In genomic region chr10:23095404-23095965, GRCh38 we compare ENCODE assay signal across 1 cellular context.
TF ChIP-seq lines count a peak whose summit lies in the region.

Gene MSRB2 (plus strand): TSS chr10:23095579. CDS start chr10:23095609, 30 bp downstream.

TF ChIP-seq in H1, 55 proteins besides CTCF, POLR2A, EP300 and RAD21 (continued from another document):
- TF ChIP-seq RXRA (IDR thresholded peaks at IDR 0.05; ENCODE audit: insufficient read depth, low read depth, low read length) (no peak), TCF12 (IDR thresholded peaks at IDR 0.05; ENCODE audit: low read depth, low read length) (no peak), JUN (IDR thresholded peaks at IDR 0.05; ENCODE audit: low read depth, low read length) (no peak), POU5F1 (IDR thresholded peaks at IDR 0.05; ENCODE audit: low read depth, low read length) (no peak), RNF2 (IDR thresholded peaks at IDR 0.05; ENCODE audit: borderline replicate concordance, low read depth, low read length, missing control alignments, poor library complexity, severe bottlenecking) (no peak), KDM5A (IDR thresholded peaks at IDR 0.05; ENCODE audit: low read length) (no peak), CBX8 (IDR thresholded peaks at IDR 0.05; ENCODE audit: borderline replicate concordance, low read depth, low read length) (no peak), SIN3A (conservative IDR thresholded peaks at IDR 0.05 in 1 of 2, IDR thresholded peaks at IDR 0.05 in 1 of 2; ENCODE audit: low read depth in 1 of 2, low read length in 2 of 2) (no peak), BCL11A (IDR thresholded peaks at IDR 0.05; ENCODE audit: low read depth in 2 of 2, low read length in 2 of 2) (no peak), SAP30 (IDR thresholded peaks at IDR 0.05; ENCODE audit: insufficient read depth, insufficient replicate concordance, low read length) (no peak), RBBP5 (IDR thresholded peaks at IDR 0.05; ENCODE audit: borderline replicate concordance, low read depth, low read length) (0 out of 2 replicates have a peak, but pooled peaks have one; percentile 33), SIX5 (IDR thresholded peaks at IDR 0.05; ENCODE audit: low read depth, low read length) (no peak), RFX5 (IDR thresholded peaks at IDR 0.05; ENCODE audit: borderline replicate concordance, low read depth, low read length) (no peak), PHF8 (conservative IDR thresholded peaks at IDR 0.05; ENCODE audit: low read depth, low read length) (peak; percentile 94), SP1 (IDR thresholded peaks at IDR 0.05; ENCODE audit: low read depth, low read length) (peak; percentile 70), USF2 (IDR thresholded peaks at IDR 0.05; ENCODE audit: low read length) (no peak), TAF1 (IDR thresholded peaks at IDR 0.05; ENCODE audit: low read depth, low read length) (peak; percentile 90), YY1 (IDR thresholded peaks at IDR 0.05; ENCODE audit: low read depth, low read length) (peak; percentile 78; the same call in 1 of the 2 replicates), CHD1 (IDR thresholded peaks at IDR 0.05; ENCODE audit: low read depth, low read length) (no peak), BRCA1 (IDR thresholded peaks at IDR 0.05; ENCODE audit: low read depth, low read length) (no peak), CTBP2 (IDR thresholded peaks at IDR 0.05; ENCODE audit: borderline replicate concordance, insufficient read depth, insufficient read length, low read length) (no peak), E2F6 (IDR thresholded peaks at IDR 0.05) (no peak), EGR1 (IDR thresholded peaks at IDR 0.05; ENCODE audit: borderline replicate concordance, low read depth, low read length) (peak; percentile 60; the same call in 1 of the 2 replicates), EZH2 (IDR thresholded peaks at IDR 0.05; ENCODE audit: low read depth, low read length, severe bottlenecking) (no peak), ATF2 (IDR thresholded peaks at IDR 0.05; ENCODE audit: low read length) (no peak), TAF7 (optimal IDR thresholded peaks at IDR 0.05; ENCODE audit: borderline replicate concordance, low read depth, low read length) (peak; percentile 32), ASH2L (IDR thresholded peaks at IDR 0.05; ENCODE audit: low read length) (peak; percentile 74), SP4 (IDR thresholded peaks at IDR 0.05; ENCODE audit: low read length) (no peak), CHD2 (IDR thresholded peaks at IDR 0.05; ENCODE audit: low read length) (no peak), POLR2AphosphoS5 (IDR thresholded peaks at IDR 0.05; ENCODE audit: low read depth, low read length) (peak; percentile 98), ZNF274 (IDR thresholded peaks at IDR 0.05; ENCODE audit: borderline replicate concordance, extremely low read depth, low read length) (no peak), ATF3 (IDR thresholded peaks at IDR 0.05; ENCODE audit: insufficient read depth, low read depth, low read length) (no peak), SRF (IDR thresholded peaks at IDR 0.05; ENCODE audit: low read depth, low read length) (no peak), TBP (IDR thresholded peaks at IDR 0.05; ENCODE audit: low read depth, low read length) (peak; percentile 64; the same call in 1 of the 2 replicates), BACH1 (IDR thresholded peaks at IDR 0.05; ENCODE audit: low read length) (no peak), SP2 (IDR thresholded peaks at IDR 0.05; ENCODE audit: low read length) (no peak), KDM1A (IDR thresholded peaks at IDR 0.05; ENCODE audit: borderline replicate concordance, low read length) (no peak), TEAD4 (IDR thresholded peaks at IDR 0.05; ENCODE audit: low read depth, low read length) (no peak), HDAC2 (IDR thresholded peaks at IDR 0.05; ENCODE audit: borderline replicate concordance in 1 of 2, low read depth in 2 of 2, low read length in 2 of 2) (no peak), FOSL1 (IDR thresholded peaks at IDR 0.05; ENCODE audit: insufficient read depth, low read depth, low read length) (no peak), CREB1 (IDR thresholded peaks at IDR 0.05) (peak; percentile 60; the same call in 1 of the 2 replicates), CHD7 (IDR thresholded peaks at IDR 0.05; ENCODE audit: insufficient replicate concordance, low read length) (no peak), JUND (IDR thresholded peaks at IDR 0.05; ENCODE audit: low read length) (no peak), MAX (IDR thresholded peaks at IDR 0.05) (peak; percentile 61), KDM4A (IDR thresholded peaks at IDR 0.05; ENCODE audit: low read depth, low read length, severe bottlenecking) (peak; percentile 48), SIRT6 (IDR thresholded peaks at IDR 0.05; ENCODE audit: low read length) (no peak), NRF1 (IDR thresholded peaks at IDR 0.05; ENCODE audit: low read depth, low read length) (no peak), MAFK (IDR thresholded peaks at IDR 0.05; ENCODE audit: low read depth, low read length) (no peak)
TF ChIP-seq in H1: peak in this region for 13.
